Comparison of ENCODE assay signal across 10 cellular contexts in genomic region chr19:48511321-48511731, GRCh38. TPM values are rescaled to one million over a fixed set of nuclear protein-coding genes. Genes with fewer than 3 reads are reported as not detected.
DNase-seq lines count a peak whose midpoint lies in the region; ATAC-seq and TF ChIP-seq lines count a peak whose summit lies in the region.
"Had no signal": no experiment of that assay in that cellular context is flagged by ENCODE, and none has a peak within 500 bp of the region (broad histone marks: within the 10 kb centered on the region; RNA-seq: fewer than 3 reads in every experiment).

No MANE protein-coding gene starts in this region.

- no peak overlapping the region for H3K27ac Mint-ChIP-seq in activated naive CD8-positive, alpha-beta T cell treated with anti-CD3 and anti-CD28 coated beads, Interleukin-2, amount 10 ng/mL, durations not matched to agents 7 days and 5 days
- H3K27ac Mint-ChIP-seq in nephron progenitor cell: no peak overlapping the region
- H3K27ac Mint-ChIP-seq in T-helper 2 cell treated with Interferon-gamma antibody and Interleukin-4, amounts not matched to agents 5 μg/mL and 100 μg/mL, for 36 hours: no peak overlapping the region

- peak overlapping the region; percentile 78 to 93 (median 85); a peak in 20 of 22 replicates for H3K4me2 ChIP-seq in BLaER1 treated with 17β-estradiol and CSF1 and Interleukin-3, amounts not matched to agents 10 nM and 100 nM

- peaks cover 3 to 21% (median 11%) of the 10 kb centered on the region in 11 experiments; a peak in 13 of 22 replicates for H3K27me3 ChIP-seq in BLaER1 treated with 17β-estradiol and CSF1 and Interleukin-3, amounts not matched to agents 10 nM and 100 nM

- no peaks in the 10 kb centered on the region for H3K9me3 ChIP-seq in BLaER1 treated with 17β-estradiol and CSF1 and Interleukin-3, amounts not matched to agents 10 nM and 100 nM (replicated peaks in 1 of 11)
- H3K9me3 ChIP-seq: right lobe of liver had no signal

- H3K4me1 ChIP-seq in BLaER1 treated with 17β-estradiol and CSF1 and Interleukin-3, amounts not matched to agents 10 nM and 100 nM: peaks cover 5 to 41% (median 34%) of the 10 kb centered on the region in 10 experiments; a peak in 17 of 20 replicates

- no peak for DNase-seq in Jurkat, Clone E6-1 (ENCODE audit: low read depth, low spot score)
- DNase-seq in activated naive CD8-positive, alpha-beta T cell treated with anti-CD3 and anti-CD28 coated beads, Interleukin-2, amount 10 ng/mL, durations not matched to agents 7 days and 5 days: peak; percentile 55
- DNase-seq in nephron progenitor cell (peak; percentile 42), dermis blood vessel endothelial cell (no peak), T-helper 9 cell (no peak), kidney glomerular epithelial cell (lab: John Stamatoyannopoulos, UW) (no peak)
- DNase-seq in T-helper 2 cell treated with Interferon-gamma antibody and Interleukin-4, amounts not matched to agents 5 μg/mL and 100 μg/mL, for 36 hours (ENCODE audit: low spot score): no peak
- DNase-seq: right lobe of liver had no signal

- H3K36me3 ChIP-seq in BLaER1 treated with 17β-estradiol and CSF1 and Interleukin-3, amounts not matched to agents 10 nM and 100 nM: no peaks in the 10 kb centered on the region
- H3K36me3 ChIP-seq: right lobe of liver had no signal

- H3K36me3 Mint-ChIP-seq in activated naive CD8-positive, alpha-beta T cell treated with anti-CD3 and anti-CD28 coated beads, Interleukin-2, amount 10 ng/mL, durations not matched to agents 7 days and 5 days: no peaks in the 10 kb centered on the region
- no peaks in the 10 kb centered on the region for H3K36me3 Mint-ChIP-seq in nephron progenitor cell (ENCODE audit: low read depth)
- H3K36me3 Mint-ChIP-seq in T-helper 2 cell treated with Interferon-gamma antibody and Interleukin-4, amounts not matched to agents 5 μg/mL and 100 μg/mL, for 36 hours (ENCODE audit: low read depth): no peaks in the 10 kb centered on the region

- H3K27me3 Mint-ChIP-seq in activated naive CD8-positive, alpha-beta T cell treated with anti-CD3 and anti-CD28 coated beads, Interleukin-2, amount 10 ng/mL, durations not matched to agents 7 days and 5 days: no peaks in the 10 kb centered on the region
- peaks cover 41% of the 10 kb centered on the region for H3K27me3 Mint-ChIP-seq in nephron progenitor cell (ENCODE audit: low read depth, poor library complexity)
- H3K27me3 Mint-ChIP-seq in T-helper 2 cell treated with Interferon-gamma antibody and Interleukin-4, amounts not matched to agents 5 μg/mL and 100 μg/mL, for 36 hours (ENCODE audit: low read depth): no peaks in the 10 kb centered on the region

- TF ChIP-seq CTCF in nephron progenitor cell (IDR thresholded peaks at IDR 0.05): no peak

- no peaks in the 10 kb centered on the region for H4K20me1 ChIP-seq in BLaER1 treated with 17β-estradiol and CSF1 and Interleukin-3, amounts not matched to agents 10 nM and 100 nM

- peak; percentile 9 for ATAC-seq in activated naive CD8-positive, alpha-beta T cell treated with anti-CD3 and anti-CD28 coated beads, Interleukin-2, amount 10 ng/mL, durations not matched to agents 7 days and 5 days (ENCODE audit: low read depth)

- peak overlapping the region in 8 of 10 experiments; percentile 44 to 66 (median 52); a peak in 15 of 20 replicates for H3K4me3 ChIP-seq in BLaER1 treated with 17β-estradiol and CSF1 and Interleukin-3, amounts not matched to agents 10 nM and 100 nM
- H3K4me3 ChIP-seq in Jurkat, Clone E6-1 (ENCODE audit: low read length): peak overlapping the region; percentile 63
- H3K4me3 ChIP-seq: right lobe of liver had no signal

- peak overlapping the region; percentile 88 for H3K4me3 Mint-ChIP-seq in activated naive CD8-positive, alpha-beta T cell treated with anti-CD3 and anti-CD28 coated beads, Interleukin-2, amount 10 ng/mL, durations not matched to agents 7 days and 5 days
- peak overlapping the region; percentile 80 for H3K4me3 Mint-ChIP-seq in nephron progenitor cell
- no peak overlapping the region for H3K4me3 Mint-ChIP-seq in T-helper 2 cell treated with Interferon-gamma antibody and Interleukin-4, amounts not matched to agents 5 μg/mL and 100 μg/mL, for 36 hours

- H3K27ac ChIP-seq in BLaER1 treated with 17β-estradiol and CSF1 and Interleukin-3, amounts not matched to agents 10 nM and 100 nM: no peak overlapping the region
- H3K27ac ChIP-seq: right lobe of liver had no signal

- H3K9ac ChIP-seq in BLaER1 treated with 17β-estradiol and CSF1 and Interleukin-3, amounts not matched to agents 10 nM and 100 nM: peak overlapping the region in 6 of 11 experiments; percentile 43 to 66 (median 56); a peak in 6 of 22 replicates

- H3K4me1 Mint-ChIP-seq in activated naive CD8-positive, alpha-beta T cell treated with anti-CD3 and anti-CD28 coated beads, Interleukin-2, amount 10 ng/mL, durations not matched to agents 7 days and 5 days: peaks cover 9% of the 10 kb centered on the region
- peaks cover 27% of the 10 kb centered on the region for H3K4me1 Mint-ChIP-seq in nephron progenitor cell
- peaks cover 7% of the 10 kb centered on the region for H3K4me1 Mint-ChIP-seq in T-helper 2 cell treated with Interferon-gamma antibody and Interleukin-4, amounts not matched to agents 5 μg/mL and 100 μg/mL, for 36 hours (ENCODE audit: low read depth)

- POLR2A ChIA-PET in activated naive CD8-positive, alpha-beta T cell treated with anti-CD3 and anti-CD28 coated beads, Interleukin-2, amount 10 ng/mL, durations not matched to agents 7 days and 5 days (lab: Charles Lee): interaction anchor here (1.0 to 1.4 kb wide), 2 partner anchors 31 to 108 kb away, joined by 4 to 5 read pairs; partner anchors contain the start of genes RPL18 and SPHK2

- no peaks in the 10 kb centered on the region for H3K9me3 Mint-ChIP-seq in activated naive CD8-positive, alpha-beta T cell treated with anti-CD3 and anti-CD28 coated beads, Interleukin-2, amount 10 ng/mL, durations not matched to agents 7 days and 5 days
- H3K9me3 Mint-ChIP-seq in nephron progenitor cell: no peaks in the 10 kb centered on the region
- no peaks in the 10 kb centered on the region for H3K9me3 Mint-ChIP-seq in T-helper 2 cell treated with Interferon-gamma antibody and Interleukin-4, amounts not matched to agents 5 μg/mL and 100 μg/mL, for 36 hours

RNA-seq across cellular contexts. Expression of gene LMTK3, which starts 0.3 kb away (rescaled TPM):
- polyA plus RNA-seq in Jurkat, Clone E6-1 (2012; ENCODE audit: insufficient read depth, insufficient read length): 2.8 TPM
- 10 to 100 TPM; 10.2 to 12.8 TPM for total RNA-seq in activated naive CD8-positive, alpha-beta T cell treated with anti-CD3 and anti-CD28 coated beads, Interleukin-2, amount 10 ng/mL, durations not matched to agents 7 days and 5 days
- total RNA-seq in dermis blood vessel endothelial cell: 0.14 TPM in 1 of 2 replicates, not detected in the other

RNA-seq across cellular contexts. Expression of gene SULT2B1, which starts 40.6 kb away (rescaled TPM):
- polyA plus RNA-seq in Jurkat, Clone E6-1 (2012; ENCODE audit: insufficient read depth, insufficient read length): not detected
- total RNA-seq in activated naive CD8-positive, alpha-beta T cell treated with anti-CD3 and anti-CD28 coated beads, Interleukin-2, amount 10 ng/mL, durations not matched to agents 7 days and 5 days: not detected
- total RNA-seq in dermis blood vessel endothelial cell: 0.42 TPM in 1 of 2 replicates, not detected in the other
- total RNA-seq: endothelial cell of umbilical vein had no signal
- polyA plus RNA-seq: endothelial cell of umbilical vein had no signal

RNA-seq across cellular contexts. Expression of gene CYTH2, which starts 42.2 kb away (rescaled TPM):
- polyA plus RNA-seq in Jurkat, Clone E6-1 (2012; ENCODE audit: insufficient read depth, insufficient read length): 55.2 TPM
- total RNA-seq in activated naive CD8-positive, alpha-beta T cell treated with anti-CD3 and anti-CD28 coated beads, Interleukin-2, amount 10 ng/mL, durations not matched to agents 7 days and 5 days: 10 to 100 TPM; 57.6 to 59.1 TPM
- 63.1 and 89.0 TPM in 2 replicates for total RNA-seq in dermis blood vessel endothelial cell

RNA-seq across cellular contexts. Expression of gene KCNJ14, which starts 56.0 kb away (rescaled TPM):
- polyA plus RNA-seq in Jurkat, Clone E6-1 (2012; ENCODE audit: insufficient read depth, insufficient read length): 0.22 TPM
- total RNA-seq in activated naive CD8-positive, alpha-beta T cell treated with anti-CD3 and anti-CD28 coated beads, Interleukin-2, amount 10 ng/mL, durations not matched to agents 7 days and 5 days: 1 to 10 TPM; 1.4 TPM
- total RNA-seq in dermis blood vessel endothelial cell: 0.33 and 0.51 TPM in 2 replicates

Comparison
In these comparisons a context has a peak if more than half of its experiments do, and no peak if none do; other contexts are left out.
1. DNase-seq: peak in activated naive CD8-positive, alpha-beta T cell treated with anti-CD3 and anti-CD28 coated beads, Interleukin-2, amount 10 ng/mL, durations not matched to agents 7 days and 5 days (single experiment) and nephron progenitor cell (single experiment); none in Jurkat, Clone E6-1 (single experiment), T-helper 2 cell treated with Interferon-gamma antibody and Interleukin-4, amounts not matched to agents 5 μg/mL and 100 μg/mL, for 36 hours (single experiment), dermis blood vessel endothelial cell (single experiment), T-helper 9 cell (single experiment) and kidney glomerular epithelial cell (single experiment).